ENCODE assay signal across 19 cellular contexts in the genomic region with DNA sequence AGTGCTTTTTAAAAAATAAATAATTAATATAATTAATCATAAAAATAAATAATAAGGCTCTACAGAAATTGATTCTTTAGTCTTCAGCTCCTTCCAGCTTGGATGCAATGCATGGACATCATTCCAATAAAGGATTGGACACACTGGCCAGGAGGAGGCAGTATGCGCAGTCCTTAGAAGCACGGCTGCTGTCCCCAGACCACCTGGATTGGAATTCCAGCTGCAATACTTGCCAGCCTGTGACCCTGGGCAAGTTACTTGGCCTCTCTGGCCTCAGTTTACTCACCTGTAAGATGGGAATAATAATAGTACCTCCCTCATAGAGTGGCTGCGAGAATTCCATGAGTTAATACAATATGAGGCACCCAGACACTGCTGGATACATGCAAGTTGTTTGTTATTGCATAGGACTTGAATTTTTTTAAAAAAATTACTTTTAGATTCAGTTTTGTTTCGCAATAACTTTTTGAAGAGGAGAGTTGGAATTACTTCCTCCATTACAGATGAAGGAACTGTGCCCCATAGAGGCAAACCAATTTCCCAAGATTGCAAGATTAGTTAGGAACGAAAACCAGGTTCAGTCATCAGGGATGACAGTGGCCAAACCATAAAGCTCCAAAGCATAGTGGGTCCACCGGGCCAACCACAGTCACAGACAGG. TPM values are rescaled to one million over a fixed set of nuclear protein-coding genes. Genes with fewer than 3 reads are reported as not detected.
"Had no signal": no experiment of that assay in that cellular context is flagged by ENCODE, and none has a peak within 500 bp of the region (broad histone marks: within the 10 kb centered on the region; RNA-seq: fewer than 3 reads in every experiment).

No MANE protein-coding gene starts in this region.

- H3K4me3 ChIP-seq: breast epithelium, lower lobe of right lung, ovary had no signal

- H3K9me3 ChIP-seq: breast epithelium, lower lobe of right lung, ovary had no signal

- DNase-seq: activated CD4-positive, alpha-beta T cell treated with anti-CD3 and anti-CD28 coated beads, Interleukin-2, amount 50 U/mL, for 1 hour; activated naive CD4-positive, alpha-beta T cell; activated T-cell treated with anti-CD3 and anti-CD28 coated beads for 4 hours; anterior cingulate cortex; cerebellar nuclear complex; dermis blood vessel endothelial cell; effector memory CD8-positive, alpha-beta T cell; head of caudate nucleus; left colon; lower lobe of right lung; ovary; stimulated activated naive CD8-positive, alpha-beta T cell treated with anti-CD3 and anti-CD28 coated beads, Interleukin-15, amount 100 ng/mL, for 72 hours had no signal

- ATAC-seq: activated CD4-positive, CD25-positive, alpha-beta regulatory T cell treated with anti-CD3 and anti-CD28 coated beads, Interleukin-2, amount 50 U/mL, for 24 hours; effector memory CD8-positive, alpha-beta T cell; left colon; lower lobe of right lung; sciatic nerve; stimulated activated naive CD8-positive, alpha-beta T cell treated with anti-CD3 and anti-CD28 coated beads, Interleukin-15, amount 100 ng/mL, for 72 hours had no signal

- H3K4me1 ChIP-seq: breast epithelium, lower lobe of right lung had no signal

- H3K36me3 ChIP-seq: breast epithelium, lower lobe of right lung, ovary had no signal

- H3K27ac ChIP-seq: breast epithelium, epithelial cell of prostate, lower lobe of right lung, ovary had no signal

- H3K27me3 ChIP-seq: ovary had no signal

RNA-seq across cellular contexts. Expression of gene RPH3A, which starts 12.2 kb away (rescaled TPM):
- total RNA-seq: dermis blood vessel endothelial cell, mesothelial cell of epicardium, myocyte, ovary, pulmonary artery endothelial cell had no signal
